In genomic region chr17:79420318-79421243, GRCh38 we compare ENCODE assay signal across 11 cellular contexts.
DNase-seq lines count a peak whose midpoint lies in the region; ATAC-seq lines count a peak whose summit lies in the region.
"Had no signal": no experiment of that assay in that cellular context is flagged by ENCODE, and none has a peak within 500 bp of the region (broad histone marks: within the 10 kb centered on the region; RNA-seq: fewer than 3 reads in every experiment).

No MANE protein-coding gene starts in this region.

- intact Hi-C loops in right cardiac atrium (cut with DNase I): no loop called here

- H3K27ac ChIP-seq in mesodermal cell (ENCODE audit: low read depth, low read length, severe bottlenecking): peak overlapping the region; percentile 30
- H3K27ac ChIP-seq in right cardiac atrium (ENCODE audit: low read length): no peak overlapping the region
- H3K27ac ChIP-seq: right atrium auricular region had no signal

- H3K4me3 ChIP-seq in mesodermal cell (ENCODE audit: extremely low read depth, insufficient read depth, low read length, poor library complexity, severe bottlenecking): no peak overlapping the region
- H3K4me3 ChIP-seq in right cardiac atrium (ENCODE audit: low read length): no peak overlapping the region
- H3K4me3 ChIP-seq: right atrium auricular region had no signal

- no peaks in the 10 kb centered on the region for H3K36me3 ChIP-seq in mesodermal cell (ENCODE audit: control insufficient read depth, insufficient read depth, low read length)
- H3K36me3 ChIP-seq: right atrium auricular region had no signal

- no peaks in the 10 kb centered on the region for H3K27me3 ChIP-seq in right cardiac atrium (ENCODE audit: control insufficient read depth, insufficient read depth)

- H3K9me3 ChIP-seq in mesodermal cell (ENCODE audit: control insufficient read depth, low read length) (no peaks in the 10 kb centered on the region), right cardiac atrium (ENCODE audit: control insufficient read depth, low read length) (no peaks in the 10 kb centered on the region)
- H3K9me3 ChIP-seq: right atrium auricular region had no signal

- ATAC-seq in right cardiac atrium: no peak

- DNase-seq in activated naive CD4-positive, alpha-beta T cell treated with Interleukin-2 at 50 U/mL for 16 hours: peak; percentile 50
- no peak for DNase-seq in activated naive CD4-positive, alpha-beta T cell (lab: John Stamatoyannopoulos, UW)
- peak; percentile 50 for DNase-seq in activated naive CD4-positive, alpha-beta T cell treated with anti-CD3 and anti-CD28 coated beads, Interleukin-2, amount 50 U/mL, for 16 hours
- peak; percentile 58 for DNase-seq in superior temporal gyrus (ENCODE audit: extremely low spot score)
- DNase-seq in mesenteric fat pad (ENCODE audit: low spot score): no peak
- no peak for DNase-seq in right cardiac atrium
- no peak for DNase-seq in NCI-H82 (lab: John Stamatoyannopoulos, UW)
- DNase-seq: CD4-positive, alpha-beta memory T cell; T-helper 1 cell had no signal

- peaks cover 3% of the 10 kb centered on the region for H3K4me1 ChIP-seq in mesodermal cell (ENCODE audit: control insufficient read depth, insufficient read depth, low read length, poor library complexity, severe bottlenecking)
- H3K4me1 ChIP-seq in right cardiac atrium (ENCODE audit: control insufficient read depth, insufficient read depth, low read length): no peaks in the 10 kb centered on the region
- H3K4me1 ChIP-seq: right atrium auricular region had no signal

- 72 to 74% methylated on average over 15 to 16 of the region's 19 CpGs for WGBS in mesodermal cell (ENCODE audit: insufficient coverage in 2 of 2), 2 experiments
- WGBS in right cardiac atrium: 47% methylated on average over 19 of the region's 19 CpGs

Comparison
In these comparisons a context has a peak if more than half of its experiments do, and no peak if none do; other contexts are left out.
1. DNase-seq: peak in activated naive CD4-positive, alpha-beta T cell treated with Interleukin-2 at 50 U/mL for 16 hours (single experiment), activated naive CD4-positive, alpha-beta T cell treated with anti-CD3 and anti-CD28 coated beads, Interleukin-2, amount 50 U/mL, for 16 hours (single experiment) and superior temporal gyrus (single experiment); none in activated naive CD4-positive, alpha-beta T cell (0 of 4), mesenteric fat pad (single experiment), right cardiac atrium (0 of 3) and NCI-H82 (single experiment).